In the genomic region with DNA sequence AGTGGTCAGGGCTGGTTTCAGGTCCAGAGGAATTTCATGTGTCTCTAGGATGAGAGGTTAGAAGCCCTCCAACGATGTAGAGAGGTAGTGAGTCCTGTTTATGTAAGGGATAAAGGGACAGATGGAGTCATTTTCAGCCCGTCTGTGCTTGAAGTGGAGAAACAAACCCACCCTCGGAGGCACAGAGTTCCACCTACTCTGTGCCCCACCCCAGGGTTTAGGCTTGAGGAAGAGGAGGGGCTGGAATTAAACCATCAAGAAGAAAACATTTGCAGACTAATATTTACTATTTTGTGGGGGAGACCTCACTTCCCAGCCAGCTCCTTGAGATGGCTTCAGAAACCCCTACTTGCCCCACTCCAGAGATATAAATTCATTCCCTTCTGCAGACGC, we compare ENCODE assay signal across 8 cellular contexts. TPM values are rescaled to one million over a fixed set of nuclear protein-coding genes. Genes with fewer than 3 reads are reported as not detected.
DNase-seq lines count a peak whose midpoint lies in the region; ATAC-seq and TF ChIP-seq lines count a peak whose summit lies in the region.

No MANE protein-coding gene starts in this region.

- H3K27ac Mint-ChIP-seq in H9 = peak overlapping the region; percentile 65 to 99 (median 97); a peak in 6 of 7 replicates

- H3K79me2 ChIP-seq in H9 (ENCODE audit: insufficient read depth, low read length) (peaks cover 6% of the 10 kb centered on the region; the same call in 1 of the 2 replicates), PC-3 (ENCODE audit: low read length) (peaks cover 41% of the 10 kb centered on the region)

- no TSS peak for BruUV-seq in PC-3 (replicated peaks; lab: Mats Ljungman, UMichigan)

- no peaks in the 10 kb centered on the region for H3K79me1 ChIP-seq in H9 (ENCODE audit: insufficient read depth, low read depth, low read length, poor library complexity, severe bottlenecking)

- no peak overlapping the region for H3K56ac ChIP-seq in H9 (ENCODE audit: insufficient read length, low read depth, low read length)

- H3K36me3 Mint-ChIP-seq in H9 (ENCODE audit: insufficient read depth in 1 of 3, low read depth in 3 of 3) = peaks cover 27 to 40% (median 28%) of the 10 kb centered on the region in 3 experiments

- H3K27me3 Mint-ChIP-seq in H9 (ENCODE audit: low read depth) = peaks cover 2% of the 10 kb centered on the region

- no peak overlapping the region for H2BK20ac ChIP-seq in H9 (ENCODE audit: low read depth, low read length, poor library complexity, severe bottlenecking)

- no peak overlapping the region for H3K23ac ChIP-seq in H9 (ENCODE audit: insufficient read length, low read depth, low read length)

- H2BK12ac ChIP-seq in H9 (ENCODE audit: insufficient read length, low read depth, low read length) = no peak overlapping the region

- TF ChIP-seq CTCF in H9 (conservative IDR thresholded peaks at IDR 0.05) = no peak
- TF ChIP-seq CTCF in PC-3 (conservative IDR thresholded peaks at IDR 0.05; ENCODE audit: low read depth, low read length) = no peak
- TF ChIP-seq CTCF in epithelial cell of proximal tubule (conservative IDR thresholded peaks at IDR 0.05; ENCODE audit: low read depth, low read length) = no peak
- no peak for TF ChIP-seq CTCF in sigmoid colon (IDR thresholded peaks at IDR 0.05)
- TF ChIP-seq CTCF in GM13977 (IDR thresholded peaks at IDR 0.05; ENCODE audit: extremely low read depth, insufficient read depth, missing control alignments) = no peak

- H3K4me3 Mint-ChIP-seq in H9 = peak overlapping the region; percentile 85 to 91; a peak in 4 of 5 replicates

- peak overlapping the region; percentile 55 for H3K27ac ChIP-seq in H9 (ENCODE audit: insufficient read length, low read depth, low read length)
- H3K27ac ChIP-seq in PC-3 (ENCODE audit: low read length) = peak overlapping the region; percentile 83
- H3K27ac ChIP-seq in sigmoid colon = peak overlapping the region; percentile 77 to 86 (median 80)

- H3K9ac ChIP-seq in H9 (ENCODE audit: extremely low read depth, insufficient read length, low read length) = peak overlapping the region; percentile 74
- H3K9ac ChIP-seq in PC-3 (ENCODE audit: low read length) = peak overlapping the region; percentile 99

- no peaks in the 10 kb centered on the region for H3F3A ChIP-seq in PC-3 (ENCODE audit: low read length, unreplicated experiment)

- no peak overlapping the region for H4K8ac ChIP-seq in H9 (replicated peaks; ENCODE audit: insufficient read length, low read depth, low read length)

- no peak overlapping the region for H2BK120ac ChIP-seq in H9 (ENCODE audit: low read depth, low read length, poor library complexity, severe bottlenecking)

- in situ Hi-C loops in GM13977 (cut with MboI; ENCODE audit: low pct_unique_long_range_greater_than_20kb, low sequenced_read_pairs, unreplicated experiment) = no loop called here
- in situ Hi-C loops in ACHN (cut with HindIII; ENCODE audit: low pct_ligation_motif_present, low pct_unique_long_range_greater_than_20kb, low sequenced_read_pairs) = no loop called here

- whole genome bisulfite sequencing in H9 (ENCODE audit: extremely low coverage, insufficient read length, low lambda C conversion rate) = no CpG with 5 or more reads among the region's 4 CpGs
- WGBS in sigmoid colon, 2 donors = 67 to 83% methylated on average over 4 of the region's 4 CpGs

- intact Hi-C loops in PC-3 (cut with micrococcal nuclease) = no loop called here
- intact Hi-C loops in sigmoid colon (cut with DNase I) = loop anchor here (2.0 to 5.0 kb wide), 2 partner anchors 170 to 352 kb away; a partner anchor contains a TSS

- peak overlapping the region; percentile 68; the same call in 1 of the 2 replicates for H3K4ac ChIP-seq in H9 (ENCODE audit: low read depth, low read length)

- H3K4me1 ChIP-seq in H9 (ENCODE audit: insufficient read depth, low read length) = no peaks in the 10 kb centered on the region
- peaks cover 20% of the 10 kb centered on the region for H3K4me1 ChIP-seq in PC-3 (ENCODE audit: insufficient read depth, low read length)
- peaks cover 0 to 16% (median 11%) of the 10 kb centered on the region in 4 donors for H3K4me1 ChIP-seq in sigmoid colon

- no peak for TF ChIP-seq EP300 in sigmoid colon (IDR thresholded peaks at IDR 0.05)

- H3K36me3 ChIP-seq in PC-3 (ENCODE audit: low read depth, low read length) = peaks cover 10% of the 10 kb centered on the region
- no peaks in the 10 kb centered on the region for H3K36me3 ChIP-seq in sigmoid colon

- peaks cover 7 to 28% of the 10 kb centered on the region in 2 experiments for H3K4me1 Mint-ChIP-seq in H9

- ATAC-seq in PC-3 = no peak

- DNase-seq in H9 = no peak
- DNase-seq in PC-3 = no peak
- no peak for DNase-seq in epithelial cell of proximal tubule (ENCODE audit: low read depth)
- DNase-seq in sigmoid colon = no peak
- no peak for DNase-seq in GM13977 (ENCODE audit: low spot score)
- DNase-seq in DMS79 treated with DMSO at 0.1 percent for 48 hours (lab: John Stamatoyannopoulos, UW) = no peak
- DNase-seq in GM19238 (ENCODE audit: insufficient read length, low spot score) = no peak
- DNase-seq in ACHN = no peak

- H3K4me3 ChIP-seq in PC-3 (ENCODE audit: low read length) (peak overlapping the region; percentile 77), epithelial cell of proximal tubule (ENCODE audit: low read depth, low read length) (peak overlapping the region; percentile 88), sigmoid colon (peak overlapping the region; percentile 55 to 77 (median 59))

- peak overlapping the region; percentile 93 for H3K18ac ChIP-seq in H9 (ENCODE audit: insufficient read length, low read depth, low read length)

- no peaks in the 10 kb centered on the region for H3K23me2 ChIP-seq in H9 (ENCODE audit: insufficient read length, low read depth, low read length, poor library complexity, severe bottlenecking)

- peak overlapping the region; percentile 60 for H4K91ac ChIP-seq in H9 (ENCODE audit: insufficient read length, low read depth, low read length)

- no peak overlapping the region for H3T11ph ChIP-seq in H9 (ENCODE audit: low read length)

- peak overlapping the region; percentile 62; the same call in 1 of the 2 replicates for H3K14ac ChIP-seq in H9 (ENCODE audit: insufficient read depth, low read length)

- no peak overlapping the region for H2AK5ac ChIP-seq in H9 (ENCODE audit: insufficient read length, low read length)

- H3K4me2 ChIP-seq in H9 (ENCODE audit: insufficient read depth, insufficient read length, low read length) (peak overlapping the region; percentile 42), PC-3 (ENCODE audit: low read length) (peak overlapping the region; percentile 90)

- no peaks in the 10 kb centered on the region for H4K20me1 ChIP-seq in H9 (ENCODE audit: control insufficient read depth, insufficient read depth, insufficient read length)
- H4K20me1 ChIP-seq in PC-3 (ENCODE audit: low read length) = no peaks in the 10 kb centered on the region

- H3K9me2 ChIP-seq in PC-3 (replicated peaks; ENCODE audit: low read length) = no peaks in the 10 kb centered on the region

- no peak overlapping the region for H2BK15ac ChIP-seq in H9 (ENCODE audit: low read depth, low read length)

- no peak overlapping the region for H2BK5ac ChIP-seq in H9 (ENCODE audit: insufficient read length, low read length)

- no peaks in the 10 kb centered on the region for H3K27me3 ChIP-seq in H9 (ENCODE audit: insufficient read depth, low read length)
- H3K27me3 ChIP-seq in PC-3 (ENCODE audit: low read length) = no peaks in the 10 kb centered on the region
- H3K27me3 ChIP-seq in sigmoid colon = no peaks in the 10 kb centered on the region

- POLR2A ChIA-PET in PC-3 (lab: Charles Lee; ENCODE audit: unreplicated experiment) = no interaction called here

- peaks cover 24% of the 10 kb centered on the region for H3K9me3 ChIP-seq in H9 (ENCODE audit: control insufficient read depth, low read depth, low read length)
- H3K9me3 ChIP-seq in PC-3 (ENCODE audit: low read length) = no peaks in the 10 kb centered on the region
- H3K9me3 ChIP-seq in sigmoid colon = no peaks in the 10 kb centered on the region

- CTCF ChIA-PET in PC-3 (lab: Charles Lee) = no interaction called here

- TF ChIP-seq POLR2A in sigmoid colon (IDR thresholded peaks at IDR 0.05) = no peak

- H4K5ac ChIP-seq in H9 (ENCODE audit: insufficient read length, low read depth, low read length) = peak overlapping the region; percentile 88

- H2AFZ ChIP-seq in H9 (ENCODE audit: low read length) = no peak overlapping the region
- H2AFZ ChIP-seq in PC-3 (ENCODE audit: low read length) = peak overlapping the region; percentile 86

- peaks cover 71 to 75% of the 10 kb centered on the region in 2 experiments for H3K9me3 Mint-ChIP-seq in H9

RNA-seq across cellular contexts. Expression of a gene that starts 0.9 kb away (rescaled TPM):
- total RNA-seq in H9 (2021) (64.0 and 69.2 TPM in 2 replicates), PC-3 (2014; rRNA removed) (50.3 and 63.7 TPM in 2 replicates), epithelial cell of proximal tubule (21.6 and 23.1 TPM in 2 replicates), sigmoid colon (10 to 100 TPM in 3 of 4 donors, 1 to 10 TPM in 1; 9.9 to 18.3 (median 17.5) TPM)
- 10 to 100 TPM in 1 of 3 donors, 1 to 10 TPM in 2; 4.2 to 14.6 (median 6.9) TPM for polyA plus RNA-seq in sigmoid colon

RNA-seq across cellular contexts. Expression of a gene that starts 33.1 kb away (rescaled TPM):
- 19.2 and 20.2 TPM in 2 replicates for total RNA-seq in H9 (2021)
- total RNA-seq in PC-3 (2014; rRNA removed) = 9.9 and 18.5 TPM in 2 replicates
- 10.2 and 10.3 TPM in 2 replicates for total RNA-seq in epithelial cell of proximal tubule
- total RNA-seq in sigmoid colon = 1 to 10 TPM; 3.2 to 9.7 (median 4.0) TPM
- polyA plus RNA-seq in sigmoid colon = 1 to 10 TPM in 1 of 3 donors, under 1 TPM in 2; 0.60 to 2.4 (median 0.69) TPM
